Comparison of ENCODE assay signal across 20 cellular contexts in the genomic region with DNA sequence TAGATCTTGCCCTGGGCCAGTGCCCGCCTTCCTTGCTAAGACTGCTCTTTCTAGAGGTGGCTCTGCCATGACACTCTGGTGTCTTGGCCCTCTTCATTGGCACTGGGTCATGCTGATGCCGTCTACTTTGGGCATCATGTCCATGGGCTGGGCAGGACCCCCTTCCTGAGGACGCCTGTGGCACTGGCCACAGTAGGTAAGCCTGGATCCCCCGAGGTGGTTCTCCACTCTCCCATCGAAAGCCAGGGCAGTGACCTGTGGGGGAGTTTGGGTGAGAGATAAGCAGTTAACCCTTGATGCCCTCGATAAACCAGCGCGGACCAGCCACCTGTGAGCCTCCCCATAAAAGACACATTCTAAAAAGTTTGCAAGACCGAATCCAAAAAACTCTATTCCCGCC. TPM values are rescaled to one million over a fixed set of nuclear protein-coding genes. Genes with fewer than 3 reads are reported as not detected.
DNase-seq lines count a peak whose midpoint lies in the region; ATAC-seq, FAIRE-seq and TF ChIP-seq lines count a peak whose summit lies in the region.
"Had no signal": no experiment of that assay in that cellular context is flagged by ENCODE, and none has a peak within 500 bp of the region (broad histone marks: within the 10 kb centered on the region; RNA-seq: fewer than 3 reads in every experiment).

No MANE protein-coding gene starts in this region.

- POLR2A ChIA-PET in MCF 10A (lab: Yijun Ruan, JAX) = no interaction called here

- no peak overlapping the region for H3K4me2 ChIP-seq in GM23248 (ENCODE audit: unreplicated experiment)

- in situ Hi-C loops in GM23248 (cut with MboI) = no loop called here

- H3K4me3 ChIP-seq in GM23248 (no peak overlapping the region), skin epidermis (no peak overlapping the region)

- H3K9ac ChIP-seq in GM23248 = 0 out of 2 replicates have a peak overlapping the region, but pooled peaks have one; percentile 38

- H3K27me3 ChIP-seq in GM23248 (replicated peaks; ENCODE audit: insufficient read depth) (no peaks in the 10 kb centered on the region), layer of hippocampus (ENCODE audit: control insufficient read depth, insufficient read depth, low read length) (no peaks in the 10 kb centered on the region)

- H3K4me3 Mint-ChIP-seq in MCF 10A (ENCODE audit: unreplicated experiment) = no peak overlapping the region
- no peak overlapping the region for H3K4me3 Mint-ChIP-seq in activated naive CD8-positive, alpha-beta T cell treated with anti-CD3 and anti-CD28 coated beads for 36 hours
- H3K4me3 Mint-ChIP-seq in activated CD8-positive, alpha-beta memory T cell treated with anti-CD3 and anti-CD28 coated beads, Interleukin-2, amount 10 ng/mL, durations not matched to agents 7 days and 5 days = no peak overlapping the region
- H3K4me3 Mint-ChIP-seq in activated T-helper 1 cell treated with anti-CD3 and anti-CD28 coated beads, Interleukin-12 subunit alpha, Interleukin-12 subunit beta, Interleukin-2, Interleukin-4 antibody, amounts not matched to agents 30 ng/mL and 10 ng/mL and 1 ng/mL, durations not matched to agents 14 hours and 24 hours and 36 hours = no peak overlapping the region
- H3K4me3 Mint-ChIP-seq: naive B cell; stimulated activated naive CD8-positive, alpha-beta T cell treated with anti-CD3 and anti-CD28 coated beads, Interleukin-15, Interleukin-2, amounts not matched to agents 100 ng/mL and 50 ng/mL, for 24 hours had no signal

- peaks cover 23% of the 10 kb centered on the region for H3K4me1 ChIP-seq in GM23248 (ENCODE audit: insufficient read depth)

- H3K79me2 ChIP-seq in GM23248 (ENCODE audit: insufficient read depth) = peaks cover 32% of the 10 kb centered on the region

- no peak for ATAC-seq in activated CD8-positive, alpha-beta memory T cell treated with anti-CD3 and anti-CD28 coated beads, Interleukin-2, amount 10 ng/mL, durations not matched to agents 7 days and 5 days

- DNase-seq in GM23248 (no peak), MCF 10A (ENCODE audit: unreplicated experiment) (no peak), urothelium cell line (ENCODE audit: low spot score) (no peak)
- no peak for DNase-seq in activated naive CD8-positive, alpha-beta T cell treated with anti-CD3 and anti-CD28 coated beads for 36 hours
- no peak for DNase-seq in activated CD8-positive, alpha-beta memory T cell treated with anti-CD3 and anti-CD28 coated beads, Interleukin-2, amount 10 ng/mL, durations not matched to agents 7 days and 5 days
- no peak for DNase-seq in activated T-helper 1 cell treated with anti-CD3 and anti-CD28 coated beads, Interleukin-12 subunit alpha, Interleukin-12 subunit beta, Interleukin-2, Interleukin-4 antibody, amounts not matched to agents 30 ng/mL and 10 ng/mL and 1 ng/mL, durations not matched to agents 14 hours and 24 hours and 36 hours (ENCODE audit: low spot score)
- DNase-seq: activated CD4-positive, alpha-beta T cell treated with anti-CD3 and anti-CD28 coated beads, Interleukin-2, amount 50 U/mL, for 1 hour; effector CD4-positive, alpha-beta T cell; HCEC 1CT; Kasumi-1; naive B cell; NCI-H1694; NCI-H69; SHP77 treated with DMSO at 0.1 percent for 48 hours had no signal

- peaks cover 42% of the 10 kb centered on the region for H3K4me1 Mint-ChIP-seq in MCF 10A (ENCODE audit: insufficient read depth, unreplicated experiment)
- peaks cover 2% of the 10 kb centered on the region for H3K4me1 Mint-ChIP-seq in activated naive CD8-positive, alpha-beta T cell treated with anti-CD3 and anti-CD28 coated beads for 36 hours
- no peaks in the 10 kb centered on the region for H3K4me1 Mint-ChIP-seq in activated CD8-positive, alpha-beta memory T cell treated with anti-CD3 and anti-CD28 coated beads, Interleukin-2, amount 10 ng/mL, durations not matched to agents 7 days and 5 days
- no peaks in the 10 kb centered on the region for H3K4me1 Mint-ChIP-seq in activated T-helper 1 cell treated with anti-CD3 and anti-CD28 coated beads, Interleukin-12 subunit alpha, Interleukin-12 subunit beta, Interleukin-2, Interleukin-4 antibody, amounts not matched to agents 30 ng/mL and 10 ng/mL and 1 ng/mL, durations not matched to agents 14 hours and 24 hours and 36 hours (ENCODE audit: low read depth)

- H3F3A ChIP-seq in GM23248 (ENCODE audit: insufficient read depth) = peaks cover 19% of the 10 kb centered on the region; the same call in 1 of the 2 replicates

- H3K36me3 ChIP-seq in GM23248 (ENCODE audit: low read depth) = peaks cover 28% of the 10 kb centered on the region; the same call in 1 of the 2 replicates

- FAIRE-seq in urothelium cell line (lab: Jason Lieb, UNC) = no peak
- FAIRE-seq: frontal cortex, GM18507, islet of Langerhans had no signal

- no peaks in the 10 kb centered on the region for H3K9me3 ChIP-seq in GM23248 (ENCODE audit: low read depth)

- no peaks in the 10 kb centered on the region for H3K9me2 ChIP-seq in GM23248 (ENCODE audit: insufficient read depth)

- CTCF ChIA-PET in MCF 10A (lab: Yijun Ruan, JAX) = interaction anchor here (1.8 kb wide), 1 partner anchor 18 kb away, joined by 5 read pairs; no protein-coding TSS in a partner anchor
- CTCF ChIA-PET in activated CD8-positive, alpha-beta memory T cell treated with anti-CD3 and anti-CD28 coated beads, Interleukin-2, amount 10 ng/mL, durations not matched to agents 7 days and 5 days (lab: Charles Lee) = interaction anchor here (1.4 kb wide), 1 partner anchor 69 kb away, joined by 3 read pairs; no protein-coding TSS in a partner anchor

- no peaks in the 10 kb centered on the region for H4K20me1 ChIP-seq in GM23248 (ENCODE audit: insufficient read depth)

- intact Hi-C loops in MCF 10A (cut with micrococcal nuclease) = no loop called here
- intact Hi-C loops in activated T-helper 1 cell treated with anti-CD3 and anti-CD28 coated beads, Interleukin-12 subunit alpha, Interleukin-12 subunit beta, Interleukin-2, Interleukin-4 antibody, amounts not matched to agents 30 ng/mL and 10 ng/mL and 1 ng/mL, durations not matched to agents 14 hours and 24 hours and 36 hours (cut with micrococcal nuclease) = no loop called here

- TF ChIP-seq CTCF in MCF 10A (IDR thresholded peaks at IDR 0.05; ENCODE audit: unreplicated experiment) = no peak

- H3K27ac Mint-ChIP-seq in MCF 10A (ENCODE audit: low read depth, unreplicated experiment) = peak overlapping the region; percentile 95
- H3K27ac Mint-ChIP-seq in activated naive CD8-positive, alpha-beta T cell treated with anti-CD3 and anti-CD28 coated beads for 36 hours = no peak overlapping the region
- no peak overlapping the region for H3K27ac Mint-ChIP-seq in activated CD8-positive, alpha-beta memory T cell treated with anti-CD3 and anti-CD28 coated beads, Interleukin-2, amount 10 ng/mL, durations not matched to agents 7 days and 5 days
- H3K27ac Mint-ChIP-seq in activated T-helper 1 cell treated with anti-CD3 and anti-CD28 coated beads, Interleukin-12 subunit alpha, Interleukin-12 subunit beta, Interleukin-2, Interleukin-4 antibody, amounts not matched to agents 30 ng/mL and 10 ng/mL and 1 ng/mL, durations not matched to agents 14 hours and 24 hours and 36 hours = no peak overlapping the region
- H3K27ac Mint-ChIP-seq: stimulated activated naive CD8-positive, alpha-beta T cell treated with anti-CD3 and anti-CD28 coated beads, Interleukin-15, Interleukin-2, amounts not matched to agents 100 ng/mL and 50 ng/mL, for 24 hours had no signal

- H3K27me3 Mint-ChIP-seq in MCF 10A (ENCODE audit: insufficient read depth, unreplicated experiment) = no peaks in the 10 kb centered on the region
- H3K27me3 Mint-ChIP-seq in activated naive CD8-positive, alpha-beta T cell treated with anti-CD3 and anti-CD28 coated beads for 36 hours = no peaks in the 10 kb centered on the region
- no peaks in the 10 kb centered on the region for H3K27me3 Mint-ChIP-seq in activated CD8-positive, alpha-beta memory T cell treated with anti-CD3 and anti-CD28 coated beads, Interleukin-2, amount 10 ng/mL, durations not matched to agents 7 days and 5 days
- no peaks in the 10 kb centered on the region for H3K27me3 Mint-ChIP-seq in activated T-helper 1 cell treated with anti-CD3 and anti-CD28 coated beads, Interleukin-12 subunit alpha, Interleukin-12 subunit beta, Interleukin-2, Interleukin-4 antibody, amounts not matched to agents 30 ng/mL and 10 ng/mL and 1 ng/mL, durations not matched to agents 14 hours and 24 hours and 36 hours (ENCODE audit: insufficient read depth)
- H3K27me3 Mint-ChIP-seq: naive B cell; stimulated activated naive CD8-positive, alpha-beta T cell treated with anti-CD3 and anti-CD28 coated beads, Interleukin-15, Interleukin-2, amounts not matched to agents 100 ng/mL and 50 ng/mL, for 24 hours had no signal

- no peaks in the 10 kb centered on the region for H3K9me3 Mint-ChIP-seq in MCF 10A (ENCODE audit: unreplicated experiment)
- H3K9me3 Mint-ChIP-seq in activated naive CD8-positive, alpha-beta T cell treated with anti-CD3 and anti-CD28 coated beads for 36 hours = no peaks in the 10 kb centered on the region
- H3K9me3 Mint-ChIP-seq in activated CD8-positive, alpha-beta memory T cell treated with anti-CD3 and anti-CD28 coated beads, Interleukin-2, amount 10 ng/mL, durations not matched to agents 7 days and 5 days (ENCODE audit: low read depth) = no peaks in the 10 kb centered on the region
- no peaks in the 10 kb centered on the region for H3K9me3 Mint-ChIP-seq in activated T-helper 1 cell treated with anti-CD3 and anti-CD28 coated beads, Interleukin-12 subunit alpha, Interleukin-12 subunit beta, Interleukin-2, Interleukin-4 antibody, amounts not matched to agents 30 ng/mL and 10 ng/mL and 1 ng/mL, durations not matched to agents 14 hours and 24 hours and 36 hours
- H3K9me3 Mint-ChIP-seq: naive B cell; stimulated activated naive CD8-positive, alpha-beta T cell treated with anti-CD3 and anti-CD28 coated beads, Interleukin-15, Interleukin-2, amounts not matched to agents 100 ng/mL and 50 ng/mL, for 24 hours had no signal

- H3K27ac ChIP-seq in GM23248 (peak overlapping the region; percentile 81), layer of hippocampus (ENCODE audit: low read depth, low read length) (peak overlapping the region; percentile 72), skin epidermis (peak overlapping the region; percentile 17 to 91 (median 78))

- 92 to 97% methylated on average over 10 of the region's 10 CpGs for WGBS in GM23248 (ENCODE audit: low coverage in 1 of 2, low lambda C conversion rate in 2 of 2, missing lambda C conversion rate in 2 of 2), 2 experiments

- BruUV-seq in MCF 10A (replicated peaks; lab: Mats Ljungman, UMichigan) = no TSS peak

- no peak overlapping the region for H2AFZ ChIP-seq in GM23248

- peaks cover 64% of the 10 kb centered on the region for H3K36me3 Mint-ChIP-seq in MCF 10A (ENCODE audit: insufficient read depth, unreplicated experiment)
- H3K36me3 Mint-ChIP-seq in activated naive CD8-positive, alpha-beta T cell treated with anti-CD3 and anti-CD28 coated beads for 36 hours = peaks cover 9% of the 10 kb centered on the region
- peaks cover 9% of the 10 kb centered on the region for H3K36me3 Mint-ChIP-seq in activated CD8-positive, alpha-beta memory T cell treated with anti-CD3 and anti-CD28 coated beads, Interleukin-2, amount 10 ng/mL, durations not matched to agents 7 days and 5 days
- peaks cover 31% of the 10 kb centered on the region for H3K36me3 Mint-ChIP-seq in activated T-helper 1 cell treated with anti-CD3 and anti-CD28 coated beads, Interleukin-12 subunit alpha, Interleukin-12 subunit beta, Interleukin-2, Interleukin-4 antibody, amounts not matched to agents 30 ng/mL and 10 ng/mL and 1 ng/mL, durations not matched to agents 14 hours and 24 hours and 36 hours (ENCODE audit: low read depth)

RNA-seq across cellular contexts. Expression of a gene that starts 20.0 kb away (rescaled TPM):
- total RNA-seq in GM23248 (2014; rRNA removed; shearing (Covaris generic)) = under 0.01 TPM in 1 of 2 replicates, not detected in the other
- 1.1 and 1.5 TPM in 2 replicates for polyA plus RNA-seq in GM23248 (2016; fragmentation: Nextera tagmentation; extraction: Ambion mirVana)
- 727 and 1,054 TPM in 2 replicates for total RNA-seq in MCF 10A (2022)
- 1 to 10 TPM in 1 of 2 experiments, under 1 TPM in 1; 0.64 to 1.4 TPM for total RNA-seq in activated naive CD8-positive, alpha-beta T cell treated with anti-CD3 and anti-CD28 coated beads for 36 hours
- total RNA-seq in activated CD8-positive, alpha-beta memory T cell treated with anti-CD3 and anti-CD28 coated beads, Interleukin-2, amount 10 ng/mL, durations not matched to agents 7 days and 5 days = 1 to 10 TPM; 1.0 to 1.1 TPM
- 1.4 and 2.7 TPM in 2 replicates for total RNA-seq in activated T-helper 1 cell treated with anti-CD3 and anti-CD28 coated beads, Interleukin-12 subunit alpha, Interleukin-12 subunit beta, Interleukin-2, Interleukin-4 antibody, amounts not matched to agents 30 ng/mL and 10 ng/mL and 1 ng/mL, durations not matched to agents 14 hours and 24 hours and 36 hours

RNA-seq across cellular contexts. Expression of a gene that starts 34.1 kb away (rescaled TPM):
- 60.8 and 93.7 TPM in 2 replicates for total RNA-seq in GM23248 (2014; rRNA removed; shearing (Covaris generic))
- polyA plus RNA-seq in GM23248 (2016; fragmentation: Nextera tagmentation; extraction: Ambion mirVana) = 93.1 and 99.1 TPM in 2 replicates
- total RNA-seq in MCF 10A (2022) = 108 and 123 TPM in 2 replicates
- 100 to 1,000 TPM in 1 of 2 experiments, 10 to 100 TPM in 1; 93.4 to 101 TPM for total RNA-seq in activated naive CD8-positive, alpha-beta T cell treated with anti-CD3 and anti-CD28 coated beads for 36 hours
- total RNA-seq in activated CD8-positive, alpha-beta memory T cell treated with anti-CD3 and anti-CD28 coated beads, Interleukin-2, amount 10 ng/mL, durations not matched to agents 7 days and 5 days = 100 to 1,000 TPM in 1 of 2 experiments, 10 to 100 TPM in 1; 100.0 to 106 TPM
- 113 and 117 TPM in 2 replicates for total RNA-seq in activated T-helper 1 cell treated with anti-CD3 and anti-CD28 coated beads, Interleukin-12 subunit alpha, Interleukin-12 subunit beta, Interleukin-2, Interleukin-4 antibody, amounts not matched to agents 30 ng/mL and 10 ng/mL and 1 ng/mL, durations not matched to agents 14 hours and 24 hours and 36 hours

RNA-seq across cellular contexts. Expression of a gene that starts 34.3 kb away (rescaled TPM):
- total RNA-seq in GM23248 (2014; rRNA removed; shearing (Covaris generic)) = 12.8 and 21.4 TPM in 2 replicates
- polyA plus RNA-seq in GM23248 (2016; fragmentation: Nextera tagmentation; extraction: Ambion mirVana) = 14.3 and 20.9 TPM in 2 replicates
- total RNA-seq in MCF 10A (2022) = 36.3 and 47.9 TPM in 2 replicates
- total RNA-seq in activated naive CD8-positive, alpha-beta T cell treated with anti-CD3 and anti-CD28 coated beads for 36 hours = 10 to 100 TPM; 31.4 to 32.6 TPM
- 10 to 100 TPM; 35.5 to 46.2 TPM for total RNA-seq in activated CD8-positive, alpha-beta memory T cell treated with anti-CD3 and anti-CD28 coated beads, Interleukin-2, amount 10 ng/mL, durations not matched to agents 7 days and 5 days
- total RNA-seq in activated T-helper 1 cell treated with anti-CD3 and anti-CD28 coated beads, Interleukin-12 subunit alpha, Interleukin-12 subunit beta, Interleukin-2, Interleukin-4 antibody, amounts not matched to agents 30 ng/mL and 10 ng/mL and 1 ng/mL, durations not matched to agents 14 hours and 24 hours and 36 hours = 29.9 and 34.1 TPM in 2 replicates

Comparison
In these comparisons a context has a peak if more than half of its experiments do, and no peak if none do; other contexts are left out.
1. RNA of a gene that starts 20.0 kb away (total RNA-seq): 727 to 1,054 TPM in MCF 10A; 0.64 to 1.4 TPM in activated naive CD8-positive, alpha-beta T cell treated with anti-CD3 and anti-CD28 coated beads for 36 hours, 1.4 to 2.7 TPM in activated T-helper 1 cell treated with anti-CD3 and anti-CD28 coated beads, Interleukin-12 subunit alpha, Interleukin-12 subunit beta, Interleukin-2, Interleukin-4 antibody, amounts not matched to agents 30 ng/mL and 10 ng/mL and 1 ng/mL, durations not matched to agents 14 hours and 24 hours and 36 hours, 1.0 to 1.1 TPM in activated CD8-positive, alpha-beta memory T cell treated with anti-CD3 and anti-CD28 coated beads, Interleukin-2, amount 10 ng/mL, durations not matched to agents 7 days and 5 days and under 0.01 TPM in GM23248; every median in the first group is over 100 times any median in the second.
2. Peak in every context shown above with its lines, with median percentiles within 50 percentile points of each other: H3K27ac ChIP-seq.